In the genomic region with DNA sequence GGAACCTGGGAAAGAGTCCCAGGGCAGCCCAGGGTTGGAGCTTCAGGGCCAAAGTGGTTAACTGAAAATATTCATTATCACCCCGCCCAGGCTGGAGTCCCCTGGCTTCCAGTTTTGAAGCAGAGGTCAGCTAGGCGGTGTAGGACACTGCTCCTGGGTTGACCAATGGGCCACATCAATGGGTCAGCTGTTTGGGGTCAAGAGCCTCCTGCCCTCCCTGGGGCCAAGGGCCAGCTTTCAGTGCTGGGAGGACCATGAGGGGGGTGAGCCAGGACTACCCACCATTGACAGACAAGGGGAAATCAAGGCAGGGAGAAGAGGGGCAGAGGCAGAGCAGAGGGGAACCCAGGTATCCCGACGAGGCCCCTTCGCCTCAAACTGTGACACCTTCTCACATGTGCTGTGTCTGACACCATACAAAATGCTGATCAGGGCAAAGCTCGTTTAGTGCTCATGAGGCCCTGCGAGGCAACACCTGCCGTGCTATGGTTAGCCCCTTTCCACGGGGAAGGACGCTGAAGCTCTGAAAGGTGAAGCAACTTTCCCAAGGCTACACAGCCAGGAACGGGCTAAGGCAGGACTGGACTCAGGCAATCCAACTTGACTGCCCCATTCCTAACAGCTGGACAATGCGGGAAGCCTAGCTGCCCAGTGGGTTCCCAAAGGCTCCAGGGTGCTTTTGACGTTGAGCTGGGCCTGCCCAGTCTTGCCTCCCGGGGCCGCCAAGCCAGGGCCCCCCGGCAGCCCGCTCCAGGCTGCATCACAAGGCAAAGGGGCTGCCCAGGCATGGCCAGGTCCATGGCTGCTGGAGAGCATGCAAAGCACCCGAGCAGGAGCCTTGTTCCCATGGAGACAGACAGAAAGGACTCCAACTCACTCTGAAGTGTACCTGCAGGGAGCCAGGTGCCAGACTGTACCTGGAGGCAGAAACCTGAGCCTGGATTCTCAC, we compare ENCODE assay signal across 9 cellular contexts. TPM values are rescaled to one million over a fixed set of nuclear protein-coding genes. Genes with fewer than 3 reads are reported as not detected.
DNase-seq lines count a peak whose midpoint lies in the region; ATAC-seq and TF ChIP-seq lines count a peak whose summit lies in the region.
"Had no signal": no experiment of that assay in that cellular context is flagged by ENCODE, and none has a peak within 500 bp of the region (broad histone marks: within the 10 kb centered on the region; RNA-seq: fewer than 3 reads in every experiment).

No MANE protein-coding gene starts in this region.

- no TSS peak for BruUV-seq in PC-9 (replicated peaks; lab: Mats Ljungman, UMichigan)

- H3T11ph ChIP-seq in H9 (ENCODE audit: low read length): no peak overlapping the region

- H4K20me1 ChIP-seq in H9 (ENCODE audit: control insufficient read depth, insufficient read depth, insufficient read length) (no peaks in the 10 kb centered on the region), PC-9 (ENCODE audit: insufficient read depth) (no peaks in the 10 kb centered on the region)

- CTCF ChIA-PET in PC-9 (lab: Charles Lee): no interaction called here

- no peak overlapping the region; the same call in 1 of the 2 replicates for H3K14ac ChIP-seq in H9 (ENCODE audit: insufficient read depth, low read length)

- no peak for TF ChIP-seq CTCF in H9 (conservative IDR thresholded peaks at IDR 0.05)
- TF ChIP-seq CTCF in PC-9 (conservative IDR thresholded peaks at IDR 0.05): no peak

- no peaks in the 10 kb centered on the region for H3K9me2 ChIP-seq in PC-9 (ENCODE audit: insufficient read depth)

- H3K79me1 ChIP-seq in H9 (ENCODE audit: insufficient read depth, low read depth, low read length, poor library complexity, severe bottlenecking): no peaks in the 10 kb centered on the region

- peak; percentile 58 for DNase-seq in H9
- DNase-seq in NCI-H748 (lab: John Stamatoyannopoulos, UW; ENCODE audit: unreplicated experiment): peak; percentile 92
- DNase-seq in epithelial cell of prostate (ENCODE audit: low read depth, low spot score): no peak
- DNase-seq in PC-9: no peak
- no peak for DNase-seq in D341Med (ENCODE audit: low spot score)
- DNase-seq: T-helper 9 cell had no signal

- H3K4me2 ChIP-seq in H9 (ENCODE audit: insufficient read depth, insufficient read length, low read length): no peak overlapping the region
- H3K4me2 ChIP-seq in PC-9: no peak overlapping the region

- H3K9ac ChIP-seq in H9 (ENCODE audit: extremely low read depth, insufficient read length, low read length) (no peak overlapping the region), skeletal muscle tissue (ENCODE audit: low read depth in 1 of 3, low read length in 3 of 3) (peak overlapping the region; percentile 2 to 75 (median 69))

- WGBS in H9 (ENCODE audit: extremely low coverage, insufficient read length, low lambda C conversion rate): no CpG with 5 or more reads among the region's 18 CpGs

- no peak overlapping the region for H3K4ac ChIP-seq in H9 (ENCODE audit: low read depth, low read length)

- peaks cover 10% of the 10 kb centered on the region; the same call in 1 of the 2 replicates for H3F3A ChIP-seq in PC-9 (ENCODE audit: insufficient read depth, low read depth)

- no peak overlapping the region for H2AFZ ChIP-seq in H9 (ENCODE audit: low read length)
- H2AFZ ChIP-seq in PC-9: no peak overlapping the region

- H3K4me3 Mint-ChIP-seq in H9: peak overlapping the region in 1 of 2 experiments; percentile 73; a peak in 2 of 5 replicates

- H3K23ac ChIP-seq in H9 (ENCODE audit: insufficient read length, low read depth, low read length): no peak overlapping the region

- peak overlapping the region; percentile 76 to 84 (median 79) for H3K4me3 ChIP-seq in skeletal muscle tissue (ENCODE audit: low read length in 3 of 3)
- H3K4me3 ChIP-seq in PC-9: no peak overlapping the region

- H2BK20ac ChIP-seq in H9 (ENCODE audit: low read depth, low read length, poor library complexity, severe bottlenecking): no peak overlapping the region

- no peak for ATAC-seq in HG03460 (IDR thresholded peaks at IDR 0.05; ENCODE audit: unreplicated experiment)
- no peak for ATAC-seq in HG03196 (IDR thresholded peaks at IDR 0.05; ENCODE audit: unreplicated experiment)

- no peak overlapping the region for H3K56ac ChIP-seq in H9 (ENCODE audit: insufficient read length, low read depth, low read length)

- H3K9me3 Mint-ChIP-seq in H9: no peaks in the 10 kb centered on the region

- H3K36me3 ChIP-seq in skeletal muscle tissue (ENCODE audit: control insufficient read depth in 3 of 3, insufficient read depth in 3 of 3, low read length in 3 of 3) (peaks cover 0 to 2% (median 0%) of the 10 kb centered on the region in 3 donors), PC-9 (ENCODE audit: low read depth) (no peaks in the 10 kb centered on the region)

- no peaks in the 10 kb centered on the region for H3K36me3 Mint-ChIP-seq in H9 (ENCODE audit: insufficient read depth in 1 of 3, low read depth in 3 of 3)

- H3K79me2 ChIP-seq in H9 (ENCODE audit: insufficient read depth, low read length) (no peaks in the 10 kb centered on the region), PC-9 (ENCODE audit: low read depth) (no peaks in the 10 kb centered on the region)

- no peak overlapping the region for H4K5ac ChIP-seq in H9 (ENCODE audit: insufficient read length, low read depth, low read length)

- no peak overlapping the region for H2BK120ac ChIP-seq in H9 (ENCODE audit: low read depth, low read length, poor library complexity, severe bottlenecking)

- H3K27me3 ChIP-seq in H9 (ENCODE audit: insufficient read depth, low read length) (peaks cover 12% of the 10 kb centered on the region), skeletal muscle tissue (ENCODE audit: control insufficient read depth in 3 of 3, insufficient read depth in 3 of 3, low read length in 3 of 3) (no peaks in the 10 kb centered on the region), PC-9 (ENCODE audit: insufficient read depth, low read depth) (no peaks in the 10 kb centered on the region)

- no peak overlapping the region for H2AK5ac ChIP-seq in H9 (ENCODE audit: insufficient read length, low read length)

- H3K4me1 ChIP-seq in H9 (ENCODE audit: insufficient read depth, low read length) (no peaks in the 10 kb centered on the region), skeletal muscle tissue (ENCODE audit: control insufficient read depth in 3 of 3, insufficient read depth in 3 of 3, low read length in 3 of 3) (peaks cover 58 to 69% (median 62%) of the 10 kb centered on the region in 3 donors), PC-9 (replicated peaks; ENCODE audit: insufficient read depth) (peaks cover 4% of the 10 kb centered on the region)

- no peaks in the 10 kb centered on the region for H3K9me3 ChIP-seq in H9 (ENCODE audit: control insufficient read depth, low read depth, low read length)
- no peaks in the 10 kb centered on the region for H3K9me3 ChIP-seq in skeletal muscle tissue (ENCODE audit: control insufficient read depth in 3 of 3, low read length in 3 of 3)
- no peaks in the 10 kb centered on the region for H3K9me3 ChIP-seq in PC-9 (ENCODE audit: insufficient read depth, low read depth)

- H3K27ac ChIP-seq in H9 (ENCODE audit: insufficient read length, low read depth, low read length) (no peak overlapping the region), epithelial cell of prostate (peak overlapping the region; percentile 12), skeletal muscle tissue (ENCODE audit: low read depth, low read length) (peak overlapping the region; percentile 73), PC-9 (no peak overlapping the region)

- no peak overlapping the region for H2BK15ac ChIP-seq in H9 (ENCODE audit: low read depth, low read length)

- peaks cover 52% of the 10 kb centered on the region for H3K27me3 Mint-ChIP-seq in H9 (ENCODE audit: low read depth)

- H3K18ac ChIP-seq in H9 (ENCODE audit: insufficient read length, low read depth, low read length): no peak overlapping the region

- H2BK5ac ChIP-seq in H9 (ENCODE audit: insufficient read length, low read length): no peak overlapping the region

- H2BK12ac ChIP-seq in H9 (ENCODE audit: insufficient read length, low read depth, low read length): no peak overlapping the region

- POLR2A ChIA-PET in PC-9 (lab: Charles Lee; ENCODE audit: unreplicated experiment): no interaction called here

- H4K91ac ChIP-seq in H9 (ENCODE audit: insufficient read length, low read depth, low read length): no peak overlapping the region

- intact Hi-C loops in PC-9 (cut with micrococcal nuclease; ENCODE audit: unreplicated experiment): no loop called here

- peaks cover 10 to 18% of the 10 kb centered on the region in 2 experiments for H3K4me1 Mint-ChIP-seq in H9

- no peak overlapping the region for H3K27ac Mint-ChIP-seq in H9

- no peak overlapping the region for H4K8ac ChIP-seq in H9 (replicated peaks; ENCODE audit: insufficient read length, low read depth, low read length)

- H3K23me2 ChIP-seq in H9 (ENCODE audit: insufficient read length, low read depth, low read length, poor library complexity, severe bottlenecking): peaks cover 6% of the 10 kb centered on the region

RNA-seq across cellular contexts. Expression of a gene that starts 2.0 kb away (rescaled TPM):
- total RNA-seq in H9 (2021) (0.11 and 0.13 TPM in 2 replicates), skeletal muscle tissue (21.4 TPM), PC-9 (2021) (1.5 and 1.9 TPM in 2 replicates)

RNA-seq across cellular contexts. Expression of a gene that starts 20.4 kb away (rescaled TPM):
- total RNA-seq in H9 (2021): 62.2 and 64.0 TPM in 2 replicates
- 74.1 TPM for total RNA-seq in skeletal muscle tissue
- 19.6 and 23.2 TPM in 2 replicates for total RNA-seq in PC-9 (2021)

Comparison
In these comparisons a context has a peak if more than half of its experiments do, and no peak if none do; other contexts are left out.
1. DNase-seq: peak in H9 (single experiment) and NCI-H748 (single experiment); none in epithelial cell of prostate (single experiment), PC-9 (0 of 2) and D341Med (single experiment).
2. H3K27ac ChIP-seq: peak in epithelial cell of prostate (single experiment) and skeletal muscle tissue (single experiment); none in H9 (single experiment) and PC-9 (single experiment).